ENCODE assay signal across 8 cellular contexts in genomic region chr2:42132066-42132965, GRCh38. TPM values are rescaled to one million over a fixed set of nuclear protein-coding genes. Genes with fewer than 3 reads are reported as not detected.
DNase-seq lines count a peak whose midpoint lies in the region; ATAC-seq and TF ChIP-seq lines count a peak whose summit lies in the region.

No MANE protein-coding gene starts in this region.

- intact Hi-C loops in activated T-helper 2 cell treated with anti-CD3 and anti-CD28 coated beads, Interferon-gamma antibody, Interleukin-2, Interleukin-4, amounts not matched to agents 10 μg/mL and 5 μg/mL and 100 μg/mL, durations not matched to agents 14 hours and 24 hours and 36 hours (cut with micrococcal nuclease): loop anchor here (2.0 to 10.0 kb wide), 2 partner anchors 14 to 62 kb away; no protein-coding TSS in a partner anchor

- H3K4me1 Mint-ChIP-seq in GM23338: peaks cover 44% of the 10 kb centered on the region
- peaks cover 80% of the 10 kb centered on the region for H3K4me1 Mint-ChIP-seq in activated T-helper 2 cell treated with anti-CD3 and anti-CD28 coated beads, Interferon-gamma antibody, Interleukin-2, Interleukin-4, amounts not matched to agents 10 μg/mL and 5 μg/mL and 100 μg/mL, durations not matched to agents 14 hours and 24 hours and 36 hours (ENCODE audit: low read depth)

- H3K4me3 Mint-ChIP-seq in GM23338: no peak overlapping the region; the same call in 2 of the 3 replicates
- peak overlapping the region; percentile 67 for H3K4me3 Mint-ChIP-seq in activated T-helper 2 cell treated with anti-CD3 and anti-CD28 coated beads, Interferon-gamma antibody, Interleukin-2, Interleukin-4, amounts not matched to agents 10 μg/mL and 5 μg/mL and 100 μg/mL, durations not matched to agents 14 hours and 24 hours and 36 hours (ENCODE audit: low read depth)

- H3K9me2 ChIP-seq in GM23338 (ENCODE audit: insufficient read depth) (no peaks in the 10 kb centered on the region), hepatocyte (replicated peaks; ENCODE audit: insufficient read depth) (no peaks in the 10 kb centered on the region)

- no peaks in the 10 kb centered on the region for H3K36me3 Mint-ChIP-seq in GM23338 (ENCODE audit: low read depth)
- no peaks in the 10 kb centered on the region for H3K36me3 Mint-ChIP-seq in activated T-helper 2 cell treated with anti-CD3 and anti-CD28 coated beads, Interferon-gamma antibody, Interleukin-2, Interleukin-4, amounts not matched to agents 10 μg/mL and 5 μg/mL and 100 μg/mL, durations not matched to agents 14 hours and 24 hours and 36 hours (ENCODE audit: low read depth)

- ATAC-seq in GM23338 (peak; percentile 20), thoracic aorta (ENCODE audit: insufficient number of reproducible peaks, low FRiP score, low read depth) (peak; percentile 51), HG02970 (IDR thresholded peaks at IDR 0.05; ENCODE audit: low FRiP score, unreplicated experiment) (no peak)

- H3K4me2 ChIP-seq in GM23338 (peak overlapping the region; percentile 54; the same call in 1 of the 2 replicates), hepatocyte (peak overlapping the region; percentile 73)

- peaks cover 8% of the 10 kb centered on the region for H3K27me3 Mint-ChIP-seq in GM23338 (ENCODE audit: insufficient read depth, low read depth, poor library complexity)
- H3K27me3 Mint-ChIP-seq in activated T-helper 2 cell treated with anti-CD3 and anti-CD28 coated beads, Interferon-gamma antibody, Interleukin-2, Interleukin-4, amounts not matched to agents 10 μg/mL and 5 μg/mL and 100 μg/mL, durations not matched to agents 14 hours and 24 hours and 36 hours (ENCODE audit: low read depth): no peaks in the 10 kb centered on the region

- no peak overlapping the region for H3K27ac Mint-ChIP-seq in GM23338
- H3K27ac Mint-ChIP-seq in activated T-helper 2 cell treated with anti-CD3 and anti-CD28 coated beads, Interferon-gamma antibody, Interleukin-2, Interleukin-4, amounts not matched to agents 10 μg/mL and 5 μg/mL and 100 μg/mL, durations not matched to agents 14 hours and 24 hours and 36 hours: peak overlapping the region; percentile 93

- WGBS in hepatocyte (ENCODE audit: low lambda C conversion rate, missing lambda C conversion rate): 66% methylated on average over 10 of the region's 10 CpGs

- H3K9me3 Mint-ChIP-seq in GM23338: no peaks in the 10 kb centered on the region
- H3K9me3 Mint-ChIP-seq in activated T-helper 2 cell treated with anti-CD3 and anti-CD28 coated beads, Interferon-gamma antibody, Interleukin-2, Interleukin-4, amounts not matched to agents 10 μg/mL and 5 μg/mL and 100 μg/mL, durations not matched to agents 14 hours and 24 hours and 36 hours: no peaks in the 10 kb centered on the region

- no peaks in the 10 kb centered on the region for H3K9me3 ChIP-seq in hepatocyte (ENCODE audit: low read depth)
- no peaks in the 10 kb centered on the region for H3K9me3 ChIP-seq in thoracic aorta

- H3K79me2 ChIP-seq in ACC112 (ENCODE audit: control insufficient read depth, insufficient read depth, low read length, unreplicated experiment): no peaks in the 10 kb centered on the region
- no peaks in the 10 kb centered on the region for H3K79me2 ChIP-seq in GM23338 (replicated peaks; ENCODE audit: insufficient read depth)
- no peaks in the 10 kb centered on the region for H3K79me2 ChIP-seq in hepatocyte

- TF ChIP-seq CTCF in GM23338 (conservative IDR thresholded peaks at IDR 0.05; ENCODE audit: low read depth in 2 of 2): no peak
- TF ChIP-seq CTCF in hepatocyte (IDR thresholded peaks at IDR 0.05; ENCODE audit: poor library complexity): no peak
- TF ChIP-seq CTCF in thoracic aorta (IDR thresholded peaks at IDR 0.05): no peak

- peak overlapping the region; percentile 97 for H2AFZ ChIP-seq in ACC112 (ENCODE audit: low read length, unreplicated experiment)
- peak overlapping the region; percentile 82 for H2AFZ ChIP-seq in GM23338
- H2AFZ ChIP-seq in hepatocyte: no peak overlapping the region

- no peaks in the 10 kb centered on the region for H3F3A ChIP-seq in GM23338 (replicated peaks; ENCODE audit: low read depth)

- H3K4me1 ChIP-seq in ACC112 (ENCODE audit: control insufficient read depth, insufficient read depth, low read length, unreplicated experiment): peaks cover 57% of the 10 kb centered on the region
- H3K4me1 ChIP-seq in GM23338 (ENCODE audit: insufficient read depth): peaks cover 32% of the 10 kb centered on the region
- H3K4me1 ChIP-seq in hepatocyte (ENCODE audit: insufficient read depth): peaks cover 42% of the 10 kb centered on the region
- H3K4me1 ChIP-seq in thoracic aorta (ENCODE audit: control insufficient read depth in 1 of 2, low read depth in 2 of 2): peaks cover 16 to 36% of the 10 kb centered on the region in 2 donors

- H3K36me3 ChIP-seq in ACC112 (ENCODE audit: insufficient read depth, low read length): no peaks in the 10 kb centered on the region
- no peaks in the 10 kb centered on the region for H3K36me3 ChIP-seq in GM23338 (ENCODE audit: insufficient read depth)
- H3K36me3 ChIP-seq in hepatocyte (replicated peaks; ENCODE audit: insufficient read depth, low read depth): no peaks in the 10 kb centered on the region
- H3K36me3 ChIP-seq in thoracic aorta: no peaks in the 10 kb centered on the region

- H4K20me1 ChIP-seq in GM23338 (replicated peaks; ENCODE audit: insufficient read depth) (no peaks in the 10 kb centered on the region), hepatocyte (ENCODE audit: insufficient read depth, poor library complexity, severe bottlenecking) (no peaks in the 10 kb centered on the region)

- H3K4me3 ChIP-seq in ACC112 (ENCODE audit: low read depth, low read length): peak overlapping the region; percentile 64
- no peak overlapping the region for H3K4me3 ChIP-seq in GM23338
- no peak overlapping the region for H3K4me3 ChIP-seq in hepatocyte
- H3K4me3 ChIP-seq in thoracic aorta: peak overlapping the region; percentile 64

- DNase-seq in GM23338 (ENCODE audit: low spot score): no peak
- DNase-seq in activated T-helper 2 cell treated with anti-CD3 and anti-CD28 coated beads, Interferon-gamma antibody, Interleukin-2, Interleukin-4, amounts not matched to agents 10 μg/mL and 5 μg/mL and 100 μg/mL, durations not matched to agents 14 hours and 24 hours and 36 hours (ENCODE audit: low spot score): no peak
- DNase-seq in hepatocyte (ENCODE audit: low spot score): peak; percentile 27
- no peak for DNase-seq in thoracic aorta (ENCODE audit: low spot score)
- no peak for DNase-seq in epidermal melanocyte (ENCODE audit: insufficient read length, low spot score)
- no peak for DNase-seq in NCI-H1930 (lab: John Stamatoyannopoulos, UW)

- H3K27me3 ChIP-seq in ACC112 (ENCODE audit: insufficient read depth, low read length) (no peaks in the 10 kb centered on the region), GM23338 (ENCODE audit: insufficient read depth) (no peaks in the 10 kb centered on the region), hepatocyte (no peaks in the 10 kb centered on the region), thoracic aorta (replicated peaks; ENCODE audit: insufficient read depth) (no peaks in the 10 kb centered on the region)

- H3K27ac ChIP-seq in ACC112 (ENCODE audit: low read depth, low read length) (peak overlapping the region; percentile 94), GM23338 (ENCODE audit: low read depth) (no peak overlapping the region), hepatocyte (peak overlapping the region; percentile 81), thoracic aorta (peak overlapping the region; percentile 57 to 76)

TF ChIP-seq in GM23338, 12 proteins besides CTCF, POLR2A, EP300 and RAD21 (continues in another document):
- TF ChIP-seq EZH2 (IDR thresholded peaks at IDR 0.05; ENCODE audit: low read depth, unreplicated experiment): no peak
- TF ChIP-seq JUNB (IDR thresholded peaks at IDR 0.05; ENCODE audit: unreplicated experiment): no peak
- no peak for TF ChIP-seq EZH2phosphoT487 (IDR thresholded peaks at IDR 0.05; ENCODE audit: unreplicated experiment)
- TF ChIP-seq ETS1 (IDR thresholded peaks at IDR 0.05): no peak

RNA-seq across cellular contexts. Expression of gene EML4, which starts 36.8 kb away (rescaled TPM):
- total RNA-seq in GM23338 (2014; rRNA removed; shearing (Covaris generic)): 100 and 115 TPM in 2 replicates
- polyA plus RNA-seq in GM23338 (2016; fragmentation: Nextera tagmentation; extraction: Ambion mirVana): 55.4 and 65.3 TPM in 2 replicates
- total RNA-seq in activated T-helper 2 cell treated with anti-CD3 and anti-CD28 coated beads, Interferon-gamma antibody, Interleukin-2, Interleukin-4, amounts not matched to agents 10 μg/mL and 5 μg/mL and 100 μg/mL, durations not matched to agents 14 hours and 24 hours and 36 hours: 43.0 and 45.2 TPM in 2 replicates
- 86.8 and 86.9 TPM in 2 replicates for total RNA-seq in hepatocyte
- 49.9 and 55.2 TPM in 2 replicates for polyA plus RNA-seq in hepatocyte
- 10 to 100 TPM; 32.8 to 59.9 TPM for total RNA-seq in thoracic aorta

Comparison
In these comparisons a context has a peak if more than half of its experiments do, and no peak if none do; other contexts are left out.
1. H3K4me3 ChIP-seq: peak in ACC112 (single experiment) and thoracic aorta (single experiment); none in GM23338 (single experiment) and hepatocyte (single experiment).